1 cellular context compared by ENCODE assay signal in genomic region chr22:20601308-20601707, GRCh38.
TF ChIP-seq lines count a peak whose summit lies in the region.

No MANE protein-coding gene starts in this region.

TF ChIP-seq in K562, 482 proteins besides CTCF, POLR2A, EP300 and RAD21 (continued from another document):
- no peak for TF ChIP-seq E4F1 (CRISPR knock-in tag; IDR thresholded peaks at IDR 0.05; ENCODE audit: borderline replicate concordance)
